In genomic region chr16:77452243-77452642, GRCh38 we compare ENCODE assay signal across 8 cellular contexts. TPM values are rescaled to one million over a fixed set of nuclear protein-coding genes. Genes with fewer than 3 reads are reported as not detected.
"Had no signal": no experiment of that assay in that cellular context is flagged by ENCODE, and none has a peak within 500 bp of the region (broad histone marks: within the 10 kb centered on the region; RNA-seq: fewer than 3 reads in every experiment).

No MANE protein-coding gene starts in this region.

- ATAC-seq: GM12878 had no signal

- FAIRE-seq: G401.6, GM12878, GM12891, GM12892, GM18507, GM19239 had no signal

- H3K4me3 ChIP-seq: GM12878 had no signal

- DNase-seq: GDM1, GF-D8 had no signal

RNA-seq across cellular contexts. Expression of gene ADAMTS18, which starts 17.4 kb away (rescaled TPM):
- total RNA-seq: GM12878 had no signal
- polyA plus RNA-seq: GM12878 had no signal
